Comparison of ENCODE assay signal across 8 cellular contexts in the genomic region with DNA sequence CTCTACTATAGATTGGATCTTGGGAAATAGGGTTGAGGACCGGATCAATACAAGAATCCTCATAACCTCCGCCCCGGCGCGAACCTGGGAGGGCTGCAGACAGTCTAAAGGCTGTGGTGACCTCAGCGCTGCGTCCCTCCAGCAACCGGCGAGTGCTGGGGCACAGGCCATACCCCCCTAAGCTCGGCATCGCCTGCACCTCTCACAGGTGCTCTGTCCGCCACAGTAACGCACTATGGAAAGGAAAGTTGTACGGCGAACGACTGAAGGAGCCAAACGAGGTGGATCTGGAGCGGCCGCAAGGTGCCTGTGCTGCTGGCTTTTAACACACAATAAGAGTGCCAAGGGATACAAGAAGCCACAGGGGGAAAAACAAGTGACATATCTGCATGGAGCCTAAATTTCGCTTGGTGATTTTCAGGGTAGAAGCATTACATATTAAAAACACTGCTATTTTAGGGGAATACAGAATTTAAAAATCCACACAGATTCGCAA. TPM values are rescaled to one million over a fixed set of nuclear protein-coding genes. Genes with fewer than 3 reads are reported as not detected.
DNase-seq lines count a peak whose midpoint lies in the region; ATAC-seq and TF ChIP-seq lines count a peak whose summit lies in the region.

No MANE protein-coding gene starts in this region.

- no peak for ATAC-seq in left cardiac atrium
- peak in 1 of 2 donors; percentile 3 for ATAC-seq in gastrocnemius medialis
- ATAC-seq in omental fat pad (ENCODE audit: low FRiP score): no peak

- TF ChIP-seq CTCF in OCI-LY1 (IDR thresholded peaks at IDR 0.05; ENCODE audit: low read length) (no peak), gastrocnemius medialis (IDR thresholded peaks at IDR 0.05 in 4 of 5, conservative IDR thresholded peaks at IDR 0.05 in 1 of 5) (no peak), omental fat pad (IDR thresholded peaks at IDR 0.05) (no peak)

- H3K4me3 ChIP-seq in OCI-LY1 (ENCODE audit: low read depth, low read length, poor library complexity, severe bottlenecking) (peak overlapping the region; percentile 82), gastrocnemius medialis (peak overlapping the region; percentile 73 to 88 (median 82))

- peak overlapping the region; percentile 49; the same call in 1 of the 2 replicates for H2AFZ ChIP-seq in OCI-LY1 (ENCODE audit: low read length)

- H3K9ac ChIP-seq in OCI-LY1 (ENCODE audit: low read length): peak overlapping the region; percentile 80

- H3K79me2 ChIP-seq in OCI-LY1 (ENCODE audit: insufficient read depth, low read length): peaks cover 31% of the 10 kb centered on the region

- no peaks in the 10 kb centered on the region for H3K9me2 ChIP-seq in OCI-LY1 (ENCODE audit: low read depth, low read length)

- intact Hi-C loops in left cardiac atrium (cut with DNase I): loop anchor here in 1 of 2 donors (2.0 kb wide), 1 partner anchor 69 kb away; a partner anchor contains a TSS
- intact Hi-C loops in gastrocnemius medialis (cut with DNase I; ENCODE audit: low total_unique reads): loop anchor here (1.0 to 10.0 kb wide), 3 partner anchors 69 to 343 kb away; a partner anchor contains a TSS

- no peaks in the 10 kb centered on the region for H4K20me1 ChIP-seq in OCI-LY1 (ENCODE audit: insufficient read depth, low read length)

- no peaks in the 10 kb centered on the region for H3K9me3 ChIP-seq in OCI-LY1 (ENCODE audit: low read length)
- no peaks in the 10 kb centered on the region for H3K9me3 ChIP-seq in gastrocnemius medialis

- H3K4me1 ChIP-seq in OCI-LY1 (ENCODE audit: insufficient read depth, low read length, severe bottlenecking): peaks cover 38% of the 10 kb centered on the region
- peaks cover 33 to 39% of the 10 kb centered on the region in 2 donors for H3K4me1 ChIP-seq in gastrocnemius medialis

- no peaks in the 10 kb centered on the region for H3K27me3 ChIP-seq in OCI-LY1 (ENCODE audit: insufficient read depth, low read length)
- no peaks in the 10 kb centered on the region for H3K27me3 ChIP-seq in gastrocnemius medialis

- no peaks in the 10 kb centered on the region for H3F3A ChIP-seq in OCI-LY1 (ENCODE audit: insufficient read depth, low read length)

- peak; percentile 58 for DNase-seq in NK-92 treated with Interleukin-12 subunit alpha and Interleukin-12 subunit beta, amount 100 ng/mL, for 24 hours (lab: John Stamatoyannopoulos, UW)
- no peak for DNase-seq in NK-92 (lab: John Stamatoyannopoulos, UW; ENCODE audit: unreplicated experiment)
- DNase-seq in activated gamma-delta T cell treated with anti-CD3 and anti-CD28 coated beads, Interleukin-2, amount 50 U/mL, for 16 hours (ENCODE audit: low read depth): peak; percentile 16
- peak; percentile 64 for DNase-seq in left cardiac atrium
- peak; percentile 15 to 54 for DNase-seq in gastrocnemius medialis
- DNase-seq in omental fat pad (ENCODE audit: low spot score): no peak
- DNase-seq in NCI-H1048 (lab: John Stamatoyannopoulos, UW): no peak

- H3K27ac ChIP-seq in OCI-LY1 (ENCODE audit: low read depth, low read length, poor library complexity, severe bottlenecking): peak overlapping the region; percentile 97
- peak overlapping the region; percentile 93 to 99 (median 96) for H3K27ac ChIP-seq in gastrocnemius medialis

- peak overlapping the region; percentile 73 for H3K4me2 ChIP-seq in OCI-LY1 (ENCODE audit: low read length)

- peaks cover 26% of the 10 kb centered on the region for H3K36me3 ChIP-seq in OCI-LY1 (ENCODE audit: insufficient read depth, low read length)
- H3K36me3 ChIP-seq in gastrocnemius medialis: peaks cover 0 to 5% of the 10 kb centered on the region in 2 donors

- in situ Hi-C loops in gastrocnemius medialis (cut with MboI; ENCODE audit: low sequenced_read_pairs in 4 of 4): loop anchor here in 3 of 4 donors (5.0 to 25.0 kb wide), 4 partner anchors 70 to 300 kb away; a partner anchor contains a TSS

- no peak for TF ChIP-seq POLR2A in gastrocnemius medialis (IDR thresholded peaks at IDR 0.05)

RNA-seq across cellular contexts. Expression of a gene that starts 1.4 kb away (rescaled TPM):
- total RNA-seq in left cardiac atrium (10 to 100 TPM; 13.7 to 19.6 TPM), gastrocnemius medialis (10 to 100 TPM; 27.8 to 44.9 (median 30.2) TPM), omental fat pad (10 to 100 TPM; 28.7 to 55.0 (median 35.1) TPM)

RNA-seq across cellular contexts. Expression of a gene that starts 53.1 kb away (rescaled TPM):
- total RNA-seq in left cardiac atrium (1 to 10 TPM; 3.4 to 5.8 TPM), gastrocnemius medialis (1 to 10 TPM; 1.2 to 3.5 (median 2.9) TPM), omental fat pad (10 to 100 TPM in 1 of 4 donors, 1 to 10 TPM in 3; 9.1 to 19.8 (median 9.7) TPM)

Comparison
In these comparisons a context has a peak if more than half of its experiments do, and no peak if none do; other contexts are left out.
1. DNase-seq: peak in NK-92 treated with Interleukin-12 subunit alpha and Interleukin-12 subunit beta, amount 100 ng/mL, for 24 hours (single experiment), activated gamma-delta T cell treated with anti-CD3 and anti-CD28 coated beads, Interleukin-2, amount 50 U/mL, for 16 hours (single experiment), left cardiac atrium (single experiment) and gastrocnemius medialis (2 of 2); none in NK-92 (single experiment), omental fat pad (single experiment) and NCI-H1048 (single experiment).